ENCODE assay signal across 21 cellular contexts in the genomic region with DNA sequence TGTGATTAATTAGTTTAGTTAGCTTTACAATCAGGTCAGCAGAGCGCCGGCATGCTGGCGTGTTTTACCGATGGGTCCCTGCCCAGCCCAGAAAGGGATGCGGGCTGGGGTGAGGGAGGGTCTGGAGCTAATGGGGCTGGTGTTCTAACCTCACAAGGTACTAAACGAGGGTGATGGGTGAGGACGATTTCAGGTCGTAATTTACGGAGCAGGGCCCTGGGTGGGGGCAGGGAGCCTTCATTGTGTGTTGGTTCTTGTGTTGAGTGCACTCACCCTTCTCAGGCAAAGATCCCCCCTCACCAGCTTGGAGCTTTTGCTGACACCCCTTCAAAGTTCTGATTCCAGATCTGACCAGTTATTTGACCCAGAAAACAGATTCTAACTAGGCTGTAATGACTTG. TPM values are rescaled to one million over a fixed set of nuclear protein-coding genes. Genes with fewer than 3 reads are reported as not detected.
DNase-seq lines count a peak whose midpoint lies in the region; ATAC-seq and TF ChIP-seq lines count a peak whose summit lies in the region.
"Had no signal": no experiment of that assay in that cellular context is flagged by ENCODE, and none has a peak within 500 bp of the region (broad histone marks: within the 10 kb centered on the region; RNA-seq: fewer than 3 reads in every experiment).

No MANE protein-coding gene starts in this region.

- no peaks in the 10 kb centered on the region for H3K9me3 Mint-ChIP-seq in endodermal cell

- ATAC-seq in heart right ventricle = no peak
- ATAC-seq in right cardiac atrium = no peak
- no peak for ATAC-seq in psoas muscle
- ATAC-seq in HG03432 (IDR thresholded peaks at IDR 0.05; ENCODE audit: unreplicated experiment) = no peak
- no peak for ATAC-seq in T-helper 17 cell
- ATAC-seq: HCT116, PC-3 had no signal

- peaks cover 5 to 55% (median 17%) of the 10 kb centered on the region in 9 donors for H3K4me1 ChIP-seq in heart right ventricle
- H3K4me1 ChIP-seq in right cardiac atrium (ENCODE audit: control insufficient read depth, insufficient read depth, low read length) = no peaks in the 10 kb centered on the region
- no peaks in the 10 kb centered on the region for H3K4me1 ChIP-seq in endodermal cell (ENCODE audit: control insufficient read depth, insufficient read depth, low read length)
- peaks cover 5% of the 10 kb centered on the region for H3K4me1 ChIP-seq in psoas muscle

- H3K27ac Mint-ChIP-seq in endodermal cell (no peak overlapping the region), T-helper 17 cell (no peak overlapping the region)
- H3K27ac Mint-ChIP-seq: B cell had no signal

- H3K27me3 Mint-ChIP-seq in endodermal cell (ENCODE audit: insufficient read depth) (peaks cover 7% of the 10 kb centered on the region), T-helper 17 cell (peaks cover 23% of the 10 kb centered on the region)

- no peak overlapping the region for H3K9ac ChIP-seq in endodermal cell (ENCODE audit: extremely low read depth, low read length, poor library complexity, severe bottlenecking)

- DNase-seq in heart right ventricle (no peak), right cardiac atrium (no peak), endodermal cell (peak; percentile 24), psoas muscle (no peak), T-helper 17 cell (no peak), NCI-H2107 treated with DMSO at 0.1 percent for 48 hours (lab: John Stamatoyannopoulos, UW; ENCODE audit: unreplicated experiment) (no peak)
- DNase-seq: Calu3; Karpas-422; MV-4-11; NCI-H1105; NCI-H1436 treated with DMSO at 0.1 percent for 48 hours; NCI-H187 treated with DMSO at 0.1 percent for 48 hours; NCI-H524; NCI-H748 treated with DMSO at 0.1 percent for 48 hours; NK-92 treated with Interleukin-12 subunit alpha and Interleukin-12 subunit beta, amount 100 ng/mL, for 24 hours; PC-3; SHP77 had no signal

- no peaks in the 10 kb centered on the region for H3K36me3 Mint-ChIP-seq in endodermal cell (ENCODE audit: low read depth)
- no peaks in the 10 kb centered on the region for H3K36me3 Mint-ChIP-seq in T-helper 17 cell (ENCODE audit: low read depth)

- H3K4me1 Mint-ChIP-seq in endodermal cell = peaks cover 5% of the 10 kb centered on the region
- peaks cover 7% of the 10 kb centered on the region for H3K4me1 Mint-ChIP-seq in T-helper 17 cell

- no peak overlapping the region for H3K4me3 Mint-ChIP-seq in endodermal cell
- no peak overlapping the region for H3K4me3 Mint-ChIP-seq in T-helper 17 cell
- H3K4me3 Mint-ChIP-seq: B cell had no signal

- H3K36me3 ChIP-seq in heart right ventricle (no peaks in the 10 kb centered on the region), endodermal cell (ENCODE audit: control insufficient read depth, insufficient read depth, low read length) (no peaks in the 10 kb centered on the region), psoas muscle (ENCODE audit: insufficient read depth in 1 of 2, low read depth in 1 of 2) (no peaks in the 10 kb centered on the region)

- H3K27me3 ChIP-seq in heart right ventricle = no peaks in the 10 kb centered on the region
- H3K27me3 ChIP-seq in right cardiac atrium (ENCODE audit: control insufficient read depth, insufficient read depth) = no peaks in the 10 kb centered on the region
- H3K27me3 ChIP-seq in endodermal cell (ENCODE audit: control insufficient read depth, insufficient read depth, low read length, poor library complexity, severe bottlenecking) = no peaks in the 10 kb centered on the region
- peaks cover 0 to 3% (median 0%) of the 10 kb centered on the region in 3 donors for H3K27me3 ChIP-seq in psoas muscle (ENCODE audit: insufficient read depth in 3 of 3, low read length in 2 of 3)

- WGBS in heart right ventricle, 2 donors = 85 to 88% methylated on average over 9 of the region's 9 CpGs
- 82% methylated on average over 9 of the region's 9 CpGs for WGBS in right cardiac atrium
- WGBS in endodermal cell (ENCODE audit: insufficient coverage in 1 of 2, insufficient read length in 1 of 2), 2 experiments = 93% methylated on average over 5 to 9 of the region's 9 CpGs
- 80 to 85% (median 83%) methylated on average over 9 of the region's 9 CpGs for WGBS in psoas muscle, 3 donors

- H3K9me3 ChIP-seq in heart right ventricle (no peaks in the 10 kb centered on the region), right cardiac atrium (ENCODE audit: control insufficient read depth, low read length) (no peaks in the 10 kb centered on the region), endodermal cell (ENCODE audit: control insufficient read depth, low read length) (no peaks in the 10 kb centered on the region), psoas muscle (no peaks in the 10 kb centered on the region), T-helper 17 cell (ENCODE audit: control insufficient read depth, low read length, poor library complexity, severe bottlenecking) (no peaks in the 10 kb centered on the region)

- H3K27ac ChIP-seq in heart right ventricle (peak overlapping the region in 9 of 10 donors; percentile 26 to 93 (median 82)), right cardiac atrium (ENCODE audit: low read length) (no peak overlapping the region), endodermal cell (ENCODE audit: low read depth, low read length) (no peak overlapping the region), psoas muscle (peak overlapping the region; percentile 9)
- H3K27ac ChIP-seq: C4-2B had no signal

- H3K4me3 ChIP-seq in heart right ventricle = peak overlapping the region in 2 of 10 donors; percentile 23 to 42
- H3K4me3 ChIP-seq in right cardiac atrium (ENCODE audit: low read length) = no peak overlapping the region
- no peak overlapping the region for H3K4me3 ChIP-seq in endodermal cell (ENCODE audit: low read length)
- no peak overlapping the region for H3K4me3 ChIP-seq in psoas muscle

- intact Hi-C loops in heart right ventricle (cut with DNase I) = loop anchor here in 5 of 10 donors (5.0 to 10.0 kb wide), 7 partner anchors 38 to 515 kb away; a partner anchor contains a TSS
- intact Hi-C loops in right cardiac atrium (cut with DNase I) = no loop called here
- intact Hi-C loops in psoas muscle (cut with DNase I) = loop anchor here in 1 of 2 donors (10.0 kb wide), 1 partner anchor 305 kb away; no protein-coding TSS in a partner anchor

- TF ChIP-seq CTCF in heart right ventricle (IDR thresholded peaks at IDR 0.05) = no peak
- TF ChIP-seq CTCF in endodermal cell (conservative IDR thresholded peaks at IDR 0.05) = no peak
- no peak for TF ChIP-seq CTCF in psoas muscle (IDR thresholded peaks at IDR 0.05)

RNA-seq across cellular contexts. Expression of a gene that starts 39.5 kb away (rescaled TPM):
- total RNA-seq in heart right ventricle = 10 to 100 TPM; 48.5 to 71.3 (median 58.8) TPM
- polyA plus RNA-seq in heart right ventricle = 10 to 100 TPM; 10.0 to 19.2 TPM
- 10 to 100 TPM; 27.1 to 42.9 (median 33.8) TPM for total RNA-seq in right cardiac atrium
- 23.4 TPM for polyA plus RNA-seq in right cardiac atrium
- 10 to 100 TPM; 12.2 to 13.3 TPM for total RNA-seq in endodermal cell
- 18.3 TPM for polyA plus RNA-seq in endodermal cell (2013, experiment 1 of 2)
- 14.7 TPM for polyA plus RNA-seq in endodermal cell (2013, experiment 2 of 2)
- 10 to 100 TPM; 29.0 to 66.4 (median 52.8) TPM for total RNA-seq in psoas muscle
- 10 to 100 TPM; 20.6 to 31.7 (median 23.6) TPM for polyA plus RNA-seq in psoas muscle
- total RNA-seq in T-helper 17 cell = 10 to 100 TPM; 20.8 to 25.1 TPM

RNA-seq across cellular contexts. Expression of a gene that starts 41.2 kb away (rescaled TPM):
- total RNA-seq in heart right ventricle (10 to 100 TPM; 13.2 to 22.9 (median 18.3) TPM), right cardiac atrium (10 to 100 TPM; 13.3 to 24.7 (median 20.4) TPM), endodermal cell (1 to 10 TPM; 1.1 to 1.7 TPM), psoas muscle (1 to 10 TPM; 7.8 to 9.9 (median 9.8) TPM), T-helper 17 cell (10 to 100 TPM; 17.5 to 17.6 TPM)
- polyA plus RNA-seq in heart right ventricle (10 to 100 TPM in 1 of 2 donors, 1 to 10 TPM in 1; 4.8 to 10.7 TPM), right cardiac atrium (12.7 TPM), psoas muscle (10 to 100 TPM in 1 of 3 donors, 1 to 10 TPM in 2; 2.0 to 10.5 (median 3.2) TPM)
- polyA plus RNA-seq in endodermal cell (2013, experiment 1 of 2) = 15.0 TPM
- polyA plus RNA-seq in endodermal cell (2013, experiment 2 of 2) = 14.4 TPM

Comparison
In these comparisons a context has a peak if more than half of its experiments do, and no peak if none do; other contexts are left out.
1. H3K27ac ChIP-seq: peak in heart right ventricle (9 of 10) and psoas muscle (single experiment); none in right cardiac atrium (single experiment) and endodermal cell (single experiment).